ENCODE assay signal across 20 cellular contexts in genomic region chr7:31253486-31253885, GRCh38.
A peak's percentile ranks its signal among the peaks of the same experiment; 100 is the strongest.
DNase-seq lines count a peak whose midpoint lies in the region; FAIRE-seq and TF ChIP-seq lines count a peak whose summit lies in the region.
"Had no signal": no experiment of that assay in that cellular context is flagged by ENCODE, and none has a peak within 500 bp of the region (broad histone marks: within the 10 kb centered on the region; RNA-seq: fewer than 3 reads in every experiment).

No MANE protein-coding gene starts in this region.

- H3K4me1 ChIP-seq in H9 (ENCODE audit: insufficient read depth, low read length) (peaks cover 9% of the 10 kb centered on the region; the same call in 1 of the 2 replicates), H1 (replicated peaks in 1 of 4; ENCODE audit: control insufficient read depth in 3 of 4, insufficient read depth in 4 of 4, low read length in 3 of 4) (peaks cover 0 to 6% (median 5%) of the 10 kb centered on the region in 4 experiments; a peak in 2 of 7 replicates), HAP-1 (no peaks in the 10 kb centered on the region)

- H3K56ac ChIP-seq in H9 (ENCODE audit: insufficient read length, low read depth, low read length) (no peak overlapping the region), H1 (replicated peaks; ENCODE audit: insufficient read length, low read depth, low read length) (no peak overlapping the region)

- H3K4me1 Mint-ChIP-seq in H9, result peaks cover 48 to 55% of the 10 kb centered on the region in 2 experiments
- no peaks in the 10 kb centered on the region for H3K4me1 Mint-ChIP-seq in activated naive CD8-positive, alpha-beta T cell treated with anti-CD3 and anti-CD28 coated beads for 36 hours
- H3K4me1 Mint-ChIP-seq: B cell had no signal

- H3K9me3 ChIP-seq in H9 (ENCODE audit: control insufficient read depth, low read depth, low read length), result no peaks in the 10 kb centered on the region
- no peaks in the 10 kb centered on the region for H3K9me3 ChIP-seq in H1 (ENCODE audit: insufficient read depth in 2 of 2, low read depth in 1 of 2, low read length in 1 of 2)
- H3K9me3 ChIP-seq in HAP-1, result no peaks in the 10 kb centered on the region

- H3K79me1 ChIP-seq in H9 (ENCODE audit: insufficient read depth, low read depth, low read length, poor library complexity, severe bottlenecking), result no peaks in the 10 kb centered on the region
- no peaks in the 10 kb centered on the region for H3K79me1 ChIP-seq in H1 (ENCODE audit: low read depth, low read length)

- H2BK120ac ChIP-seq in H9 (ENCODE audit: low read depth, low read length, poor library complexity, severe bottlenecking) (no peak overlapping the region), H1 (replicated peaks; ENCODE audit: low read depth, low read length) (no peak overlapping the region)

- peak overlapping the region; percentile 4 for H3K4me2 ChIP-seq in H9 (ENCODE audit: insufficient read depth, insufficient read length, low read length)
- H3K4me2 ChIP-seq in H1 (ENCODE audit: insufficient read depth in 1 of 2, low read depth in 2 of 2, low read length in 2 of 2), result peak overlapping the region; percentile 34 to 38; a peak in 3 of 4 replicates
- H3K4me2 ChIP-seq: BLaER1 treated with 17β-estradiol and CSF1 and Interleukin-3, amounts not matched to agents 10 nM and 100 nM had no signal

- no peak for TF ChIP-seq POLR2A in H1 (IDR thresholded peaks at IDR 0.05; ENCODE audit: control extremely low read depth in 1 of 2, low read depth in 2 of 2, low read length in 2 of 2)

- H2BK12ac ChIP-seq in H9 (ENCODE audit: insufficient read length, low read depth, low read length) (no peak overlapping the region), H1 (ENCODE audit: low read depth, low read length) (no peak overlapping the region)

- H2BK15ac ChIP-seq in H9 (ENCODE audit: low read depth, low read length) (no peak overlapping the region), H1 (ENCODE audit: low read length) (no peak overlapping the region)

- no peaks in the 10 kb centered on the region for H3K23me2 ChIP-seq in H9 (ENCODE audit: insufficient read length, low read depth, low read length, poor library complexity, severe bottlenecking)
- no peaks in the 10 kb centered on the region for H3K23me2 ChIP-seq in H1 (ENCODE audit: low read depth, low read length)

- H3T11ph ChIP-seq in H9 (ENCODE audit: low read length), result no peak overlapping the region

- H3K14ac ChIP-seq in H9 (ENCODE audit: insufficient read depth, low read length) (no peak overlapping the region), H1 (ENCODE audit: insufficient read length) (no peak overlapping the region)

- H4K5ac ChIP-seq in H9 (ENCODE audit: insufficient read length, low read depth, low read length) (no peak overlapping the region), H1 (ENCODE audit: insufficient read length, low read depth, low read length) (no peak overlapping the region)

- H3K27ac ChIP-seq in H9 (ENCODE audit: insufficient read length, low read depth, low read length) (no peak overlapping the region), H1 (ENCODE audit: low read depth, low read length) (no peak overlapping the region)
- H3K27ac ChIP-seq: BLaER1 treated with 17β-estradiol and CSF1 and Interleukin-3, amounts not matched to agents 10 nM and 100 nM; GM23248; HL-60 had no signal

- H3K9ac ChIP-seq in H9 (ENCODE audit: extremely low read depth, insufficient read length, low read length) (no peak overlapping the region), H1 (replicated peaks in 1 of 4; ENCODE audit: extremely low read depth in 1 of 4, low read depth in 3 of 4, low read length in 3 of 4) (no peak overlapping the region)
- H3K9ac ChIP-seq: BLaER1 treated with 17β-estradiol and CSF1 and Interleukin-3, amounts not matched to agents 10 nM and 100 nM; GM23248 had no signal

- CTCF ChIA-PET in H1 (lab: Charles Lee; ENCODE audit: partially characterized antibody), result interaction anchor here (1.0 to 1.8 kb wide), 8 partner anchors 9 to 124 kb away, joined by 3 to 9 read pairs (median 3); no protein-coding TSS in a partner anchor

- H2BK5ac ChIP-seq in H9 (ENCODE audit: insufficient read length, low read length), result no peak overlapping the region
- no peak overlapping the region for H2BK5ac ChIP-seq in H1 (ENCODE audit: low read depth, low read length)

- H3K79me2 ChIP-seq in H9 (ENCODE audit: insufficient read depth, low read length), result no peaks in the 10 kb centered on the region
- H3K79me2 ChIP-seq in H1 (ENCODE audit: control insufficient read depth in 1 of 2, insufficient read depth in 2 of 2, low read length in 2 of 2), result no peaks in the 10 kb centered on the region

- DNase-seq in H9 (no peak), H1 (ENCODE audit: low read depth in 1 of 2, low spot score in 2 of 2) (no peak), iPS-NIHi11 (ENCODE audit: low spot score) (peak; percentile 30), urothelium cell line (ENCODE audit: low spot score) (no peak), HAP-1 (ENCODE audit: low spot score in 2 of 2) (no peak), midbrain (lab: John Stamatoyannopoulos, UW) (no peak)
- no peak for DNase-seq in activated naive CD8-positive, alpha-beta T cell treated with anti-CD3 and anti-CD28 coated beads for 36 hours
- DNase-seq: Calu3; CD8-positive, alpha-beta T cell; DMS53; DND-41; EL; GM23248; HCEC 1CT; IMR-90 had no signal

- H2BK20ac ChIP-seq in H9 (ENCODE audit: low read depth, low read length, poor library complexity, severe bottlenecking) (no peak overlapping the region), H1 (ENCODE audit: low read length) (no peak overlapping the region)

- TF ChIP-seq EP300 in H1 (IDR thresholded peaks at IDR 0.05; ENCODE audit: borderline replicate concordance in 1 of 2, low read depth in 2 of 2, low read length in 2 of 2), result no peak

- H3K4ac ChIP-seq in H9 (ENCODE audit: low read depth, low read length), result no peak overlapping the region
- no peak overlapping the region for H3K4ac ChIP-seq in H1 (replicated peaks; ENCODE audit: insufficient read length, low read depth, low read length)

- H3K9me3 Mint-ChIP-seq in H9, result peaks cover 0 to 4% of the 10 kb centered on the region in 2 experiments; a peak in 1 of 5 replicates
- no peaks in the 10 kb centered on the region for H3K9me3 Mint-ChIP-seq in activated naive CD8-positive, alpha-beta T cell treated with anti-CD3 and anti-CD28 coated beads for 36 hours

- H3K27me3 ChIP-seq in H9 (ENCODE audit: insufficient read depth, low read length) (no peaks in the 10 kb centered on the region), H1 (replicated peaks in 1 of 4; ENCODE audit: control insufficient read depth in 3 of 4, extremely low read depth in 1 of 4, insufficient read depth in 3 of 4, low read length in 3 of 4) (no peaks in the 10 kb centered on the region), HAP-1 (ENCODE audit: low read depth) (no peaks in the 10 kb centered on the region)
- H3K27me3 ChIP-seq: BLaER1 treated with 17β-estradiol and CSF1 and Interleukin-3, amounts not matched to agents 10 nM and 100 nM had no signal

- no peak overlapping the region for H4K8ac ChIP-seq in H9 (replicated peaks; ENCODE audit: insufficient read length, low read depth, low read length)
- H4K8ac ChIP-seq in H1 (ENCODE audit: extremely low read depth, insufficient read depth, low read length), result no peak overlapping the region

- H3K27ac Mint-ChIP-seq in H9, result no peak overlapping the region; a peak in 1 of 7 replicates
- H3K27ac Mint-ChIP-seq in activated naive CD8-positive, alpha-beta T cell treated with anti-CD3 and anti-CD28 coated beads for 36 hours, result no peak overlapping the region
- H3K27ac Mint-ChIP-seq: B cell; CD8-positive, alpha-beta T cell had no signal

- H4K20me1 ChIP-seq in H9 (ENCODE audit: control insufficient read depth, insufficient read depth, insufficient read length) (no peaks in the 10 kb centered on the region), H1 (replicated peaks in 1 of 2; ENCODE audit: control insufficient read depth in 1 of 2, insufficient read depth in 2 of 2, low read length in 2 of 2) (no peaks in the 10 kb centered on the region)
- H4K20me1 ChIP-seq: BLaER1 treated with 17β-estradiol and CSF1 and Interleukin-3, amounts not matched to agents 10 nM and 100 nM had no signal

- peaks cover 23% of the 10 kb centered on the region for H3K27me3 Mint-ChIP-seq in H9 (ENCODE audit: low read depth)
- H3K27me3 Mint-ChIP-seq in activated naive CD8-positive, alpha-beta T cell treated with anti-CD3 and anti-CD28 coated beads for 36 hours, result no peaks in the 10 kb centered on the region
- H3K27me3 Mint-ChIP-seq: B cell had no signal

- H3K36me3 ChIP-seq in H1 (ENCODE audit: control insufficient read depth in 2 of 4, insufficient read depth in 4 of 4, low read length in 3 of 4) (no peaks in the 10 kb centered on the region), HAP-1 (replicated peaks) (no peaks in the 10 kb centered on the region)
- H3K36me3 ChIP-seq: BLaER1 treated with 17β-estradiol and CSF1 and Interleukin-3, amounts not matched to agents 10 nM and 100 nM had no signal

- H2AFZ ChIP-seq in H9 (ENCODE audit: low read length) (no peak overlapping the region), H1 (ENCODE audit: low read length) (no peak overlapping the region)
- H2AFZ ChIP-seq: GM23248 had no signal

- H3K23ac ChIP-seq in H9 (ENCODE audit: insufficient read length, low read depth, low read length) (no peak overlapping the region), H1 (ENCODE audit: insufficient read length) (no peak overlapping the region)

- WGBS in H9 (ENCODE audit: extremely low coverage, insufficient read length, low lambda C conversion rate), result no CpG with 5 or more reads among the region's 4 CpGs
- WGBS in H1 (ENCODE audit: extremely low coverage in 1 of 2, insufficient coverage in 1 of 2, insufficient read length in 1 of 2, insufficient replicate concordance in 2 of 2, low coverage in 1 of 2, low lambda C conversion rate in 2 of 2, missing lambda C conversion rate in 1 of 2), 2 experiments, result 51% methylated on average over 4 of the region's 4 CpGs; no CpG with 5 or more reads in 1 of the 2 experiments

- no peak overlapping the region for H3K18ac ChIP-seq in H9 (ENCODE audit: insufficient read length, low read depth, low read length)
- H3K18ac ChIP-seq in H1 (ENCODE audit: extremely low read depth, low read length), result no peak overlapping the region

- in situ Hi-C loops in HAP-1 (cut with MboI; ENCODE audit: low sequenced_read_pairs), result no loop called here

- H3K4me3 ChIP-seq in H1 (ENCODE audit: extremely low read depth in 1 of 4, insufficient read depth in 2 of 4, low read depth in 3 of 4, low read length in 4 of 4), result no peak overlapping the region
- H3K4me3 ChIP-seq in HAP-1, result no peak overlapping the region
- H3K4me3 ChIP-seq: BLaER1 treated with 17β-estradiol and CSF1 and Interleukin-3, amounts not matched to agents 10 nM and 100 nM; GM12878; GM23248; K562 had no signal

- H3K4me3 Mint-ChIP-seq in H9, result no peak overlapping the region
- H3K4me3 Mint-ChIP-seq in activated naive CD8-positive, alpha-beta T cell treated with anti-CD3 and anti-CD28 coated beads for 36 hours, result no peak overlapping the region
- H3K4me3 Mint-ChIP-seq: B cell; CD8-positive, alpha-beta T cell had no signal

- H3K36me3 Mint-ChIP-seq in H9 (ENCODE audit: insufficient read depth in 1 of 3, low read depth in 3 of 3), result no peaks in the 10 kb centered on the region
- H3K36me3 Mint-ChIP-seq in activated naive CD8-positive, alpha-beta T cell treated with anti-CD3 and anti-CD28 coated beads for 36 hours, result no peaks in the 10 kb centered on the region
- H3K36me3 Mint-ChIP-seq: CD8-positive, alpha-beta T cell had no signal

- no peak for TF ChIP-seq RAD21 in H1 (IDR thresholded peaks at IDR 0.05 in 1 of 2, conservative IDR thresholded peaks at IDR 0.05 in 1 of 2; ENCODE audit: low read depth in 2 of 2, low read length in 2 of 2)

- H4K91ac ChIP-seq in H9 (ENCODE audit: insufficient read length, low read depth, low read length) (no peak overlapping the region), H1 (replicated peaks; ENCODE audit: insufficient read length, low read length) (no peak overlapping the region)

- POLR2A ChIA-PET in H1 (lab: Charles Lee; ENCODE audit: partially characterized antibody), result no interaction called here

- peak; percentile 97 for FAIRE-seq in H1 (lab: Jason Lieb, UNC)
- FAIRE-seq in urothelium cell line (lab: Jason Lieb, UNC), result peak; percentile 50
- FAIRE-seq: GM12878, K562 had no signal

- no peak overlapping the region for H2AK5ac ChIP-seq in H9 (ENCODE audit: insufficient read length, low read length)
- no peak overlapping the region for H2AK5ac ChIP-seq in H1 (ENCODE audit: low read depth, low read length)

- TF ChIP-seq CTCF in H9 (conservative IDR thresholded peaks at IDR 0.05) (no peak), H1 (IDR thresholded peaks at IDR 0.05; ENCODE audit: control extremely low read depth in 1 of 3, insufficient read depth in 1 of 3, low read depth in 1 of 3, low read length in 3 of 3) (no peak)
